ENCODE assay signal across 1 cellular context in the genomic region with DNA sequence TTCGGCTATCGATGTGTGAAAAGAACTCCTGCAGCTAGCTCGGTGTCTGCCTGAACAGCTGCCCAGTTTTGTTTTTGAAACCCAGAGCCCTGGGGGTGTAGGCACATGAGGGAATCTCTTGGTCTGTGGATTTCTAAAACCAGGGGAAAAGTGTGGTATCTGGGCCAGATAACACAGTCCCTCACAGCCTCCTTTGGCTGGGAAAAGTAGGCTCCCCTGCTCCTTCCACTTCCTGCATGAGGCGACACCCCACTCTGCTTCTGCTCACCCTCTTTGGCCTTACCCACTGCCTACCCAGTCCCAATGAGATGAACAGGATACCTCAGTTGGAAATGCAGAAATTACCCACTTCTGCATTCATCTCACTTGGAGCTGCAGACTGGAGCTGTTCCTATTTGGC.
TF ChIP-seq lines count a peak whose summit lies in the region.

No MANE protein-coding gene starts in this region.

TF ChIP-seq in H1, 55 proteins besides CTCF, POLR2A, EP300 and RAD21:
- TF ChIP-seq, protein P1, sequence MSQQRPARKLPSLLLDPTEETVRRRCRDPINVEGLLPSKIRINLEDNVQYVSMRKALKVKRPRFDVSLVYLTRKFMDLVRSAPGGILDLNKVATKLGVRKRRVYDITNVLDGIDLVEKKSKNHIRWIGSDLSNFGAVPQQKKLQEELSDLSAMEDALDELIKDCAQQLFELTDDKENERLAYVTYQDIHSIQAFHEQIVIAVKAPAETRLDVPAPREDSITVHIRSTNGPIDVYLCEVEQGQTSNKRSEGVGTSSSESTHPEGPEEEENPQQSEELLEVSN (IDR thresholded peaks at IDR 0.05): peak; percentile 38; the same call in 1 of the 2 replicates
- no peak for TF ChIP-seq SIX5 (IDR thresholded peaks at IDR 0.05; ENCODE audit: low read depth, low read length)
